ENCODE assay signal across 36 cellular contexts in the genomic region with DNA sequence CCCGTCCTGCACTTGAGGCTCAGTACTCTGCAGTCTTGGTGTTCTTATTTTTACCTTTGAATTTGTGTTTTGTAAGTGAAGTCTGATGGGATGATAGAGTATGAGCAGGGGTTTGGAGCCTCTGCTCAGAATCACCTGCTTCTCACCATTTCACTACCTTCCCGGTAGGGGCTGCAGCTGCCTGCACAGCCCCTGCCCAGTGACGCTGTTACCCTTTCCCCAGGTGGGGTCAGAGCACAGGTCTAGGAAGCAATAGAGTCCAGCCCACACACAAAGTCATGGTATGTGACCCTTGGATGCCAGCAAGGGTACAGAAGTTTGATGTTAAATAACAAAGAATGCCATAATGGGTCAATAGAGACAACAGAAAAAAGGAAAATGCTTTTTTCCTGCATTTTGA.
"Had no signal": no experiment of that assay in that cellular context is flagged by ENCODE, and none has a peak within 500 bp of the region (broad histone marks: within the 10 kb centered on the region; RNA-seq: fewer than 3 reads in every experiment).

No MANE protein-coding gene starts in this region.

- H3K27ac Mint-ChIP-seq: activated CD4-positive, alpha-beta memory T cell treated with anti-CD3 and anti-CD28 coated beads, Interleukin-2, amount 10 ng/mL, durations not matched to agents 7 days and 5 days; activated CD4-positive, alpha-beta T cell treated with anti-CD3 and anti-CD28 coated beads for 36 hours; activated CD4-positive, alpha-beta T cell treated with anti-CD3 and anti-CD28 coated beads, Interleukin-2, amount 10 ng/mL, durations not matched to agents 7 days and 5 days; activated CD8-positive, alpha-beta memory T cell treated with anti-CD3 and anti-CD28 coated beads, Interleukin-2, amount 10 ng/mL, durations not matched to agents 7 days and 5 days; activated CD8-positive, alpha-beta T cell treated with anti-CD3 and anti-CD28 coated beads, Interleukin-2, amount 10 ng/mL, durations not matched to agents 7 days and 5 days; activated naive CD4-positive, alpha-beta T cell treated with anti-CD3 and anti-CD28 coated beads, Interleukin-2, amount 10 ng/mL, durations not matched to agents 7 days and 5 days; activated naive CD4-positive, alpha-beta T cell treated with anti-CD3 and anti-CD28 coated beads, Interleukin-2, amount 50 U/mL, for 24 hours; activated naive CD8-positive, alpha-beta T cell; activated naive CD8-positive, alpha-beta T cell treated with anti-CD3 and anti-CD28 coated beads, Interleukin-2, amount 10 ng/mL, durations not matched to agents 7 days and 5 days; activated naive CD8-positive, alpha-beta T cell treated with anti-CD3 and anti-CD28 coated beads, Interleukin-2, amount 50 U/mL, for 24 hours; activated T-cell treated with anti-CD3 and anti-CD28 coated beads, Interleukin-2, amount 50 U/mL, for 24 hours; activated T-helper 2 cell treated with anti-CD3 and anti-CD28 coated beads, Interferon-gamma antibody, Interleukin-2, Interleukin-4, amounts not matched to agents 10 μg/mL and 5 μg/mL and 100 μg/mL, durations not matched to agents 14 hours and 24 hours and 36 hours; brain; T-helper 1 cell treated with Interleukin-12 subunit alpha and Interleukin-12 subunit beta and Interleukin-4 antibody, amounts not matched to agents 30 μg/mL and 1 μg/mL, for 36 hours; T-helper 2 cell treated with Interferon-gamma antibody and Interleukin-4, amounts not matched to agents 5 μg/mL and 100 μg/mL, for 36 hours had no signal

- H3K27ac ChIP-seq: ascending aorta, cardiac muscle cell, VCaP had no signal

- H3K4me3 ChIP-seq: ascending aorta, cardiac muscle cell had no signal

- H3K27me3 Mint-ChIP-seq: activated CD4-positive, alpha-beta memory T cell treated with anti-CD3 and anti-CD28 coated beads, Interleukin-2, amount 10 ng/mL, durations not matched to agents 7 days and 5 days; activated CD8-positive, alpha-beta memory T cell treated with anti-CD3 and anti-CD28 coated beads, Interleukin-2, amount 10 ng/mL, durations not matched to agents 7 days and 5 days; activated naive CD8-positive, alpha-beta T cell treated with anti-CD3 and anti-CD28 coated beads, Interleukin-2, amount 10 ng/mL, durations not matched to agents 7 days and 5 days; brain had no signal

- H3K36me3 Mint-ChIP-seq: activated CD8-positive, alpha-beta memory T cell treated with anti-CD3 and anti-CD28 coated beads, Interleukin-2, amount 10 ng/mL, durations not matched to agents 7 days and 5 days; activated naive CD4-positive, alpha-beta T cell treated with anti-CD3 and anti-CD28 coated beads, Interleukin-2, amount 10 ng/mL, durations not matched to agents 7 days and 5 days; activated naive CD4-positive, alpha-beta T cell treated with anti-CD3 and anti-CD28 coated beads, Interleukin-2, amount 50 U/mL, for 24 hours; activated naive CD8-positive, alpha-beta T cell; activated naive CD8-positive, alpha-beta T cell treated with anti-CD3 and anti-CD28 coated beads, Interleukin-2, amount 10 ng/mL, durations not matched to agents 7 days and 5 days; brain had no signal

- H3K27me3 ChIP-seq: ascending aorta had no signal

- ATAC-seq: activated CD4-positive, alpha-beta T cell treated with anti-CD3 and anti-CD28 coated beads for 36 hours; activated CD4-positive, CD25-positive, alpha-beta regulatory T cell treated with anti-CD3 and anti-CD28 coated beads, Interleukin-2, amount 50 U/mL, for 24 hours; activated CD8-positive, alpha-beta memory T cell treated with anti-CD3 and anti-CD28 coated beads, Interleukin-2, amount 10 ng/mL, durations not matched to agents 7 days and 5 days; activated CD8-positive, alpha-beta T cell treated with anti-CD3 and anti-CD28 coated beads, Interleukin-2, amount 10 ng/mL, durations not matched to agents 7 days and 5 days; activated naive CD8-positive, alpha-beta T cell treated with anti-CD3 and anti-CD28 coated beads, Interleukin-2, amount 50 U/mL, for 24 hours had no signal

- H3K36me3 ChIP-seq: ascending aorta, cardiac muscle cell had no signal

- H3K9me3 ChIP-seq: ascending aorta had no signal

- H3K4me1 Mint-ChIP-seq: activated CD4-positive, alpha-beta memory T cell treated with anti-CD3 and anti-CD28 coated beads, Interleukin-2, amount 10 ng/mL, durations not matched to agents 7 days and 5 days; activated CD4-positive, alpha-beta T cell treated with anti-CD3 and anti-CD28 coated beads, Interleukin-2, amount 10 ng/mL, durations not matched to agents 7 days and 5 days; activated CD8-positive, alpha-beta memory T cell treated with anti-CD3 and anti-CD28 coated beads, Interleukin-2, amount 10 ng/mL, durations not matched to agents 7 days and 5 days; activated naive CD4-positive, alpha-beta T cell treated with anti-CD3 and anti-CD28 coated beads, Interleukin-2, amount 10 ng/mL, durations not matched to agents 7 days and 5 days; activated naive CD4-positive, alpha-beta T cell treated with anti-CD3 and anti-CD28 coated beads, Interleukin-2, amount 50 U/mL, for 24 hours; activated naive CD8-positive, alpha-beta T cell treated with anti-CD3 and anti-CD28 coated beads, Interleukin-2, amount 10 ng/mL, durations not matched to agents 7 days and 5 days; activated naive CD8-positive, alpha-beta T cell treated with anti-CD3 and anti-CD28 coated beads, Interleukin-2, amount 50 U/mL, for 24 hours; brain; central memory CD8-positive, alpha-beta T cell had no signal

- DNase-seq: activated CD4-positive, alpha-beta memory T cell treated with anti-CD3 and anti-CD28 coated beads, Interleukin-2, amount 10 ng/mL, durations not matched to agents 7 days and 5 days; activated CD4-positive, alpha-beta T cell treated with anti-CD3 and anti-CD28 coated beads for 1 hour; activated CD4-positive, alpha-beta T cell treated with anti-CD3 and anti-CD28 coated beads for 36 hours; activated CD4-positive, alpha-beta T cell treated with anti-CD3 and anti-CD28 coated beads for 48 hours; activated CD4-positive, alpha-beta T cell treated with anti-CD3 and anti-CD28 coated beads, Interleukin-2, amount 10 ng/mL, durations not matched to agents 7 days and 5 days; activated CD4-positive, alpha-beta T cell treated with anti-CD3 and anti-CD28 coated beads, Interleukin-2, amount 50 U/mL, for 48 hours; activated CD4-positive, CD25-positive, alpha-beta regulatory T cell; activated CD8-positive, alpha-beta memory T cell treated with anti-CD3 and anti-CD28 coated beads for 24 hours; activated CD8-positive, alpha-beta memory T cell treated with anti-CD3 and anti-CD28 coated beads, Interleukin-2, amount 10 ng/mL, durations not matched to agents 7 days and 5 days; activated CD8-positive, alpha-beta memory T cell treated with anti-CD3 and anti-CD28 coated beads, Interleukin-2, amount 50 U/mL, for 48 hours; activated CD8-positive, alpha-beta T cell treated with anti-CD3 and anti-CD28 coated beads, Interleukin-2, amount 10 ng/mL, durations not matched to agents 7 days and 5 days; activated effector memory CD4-positive, alpha-beta T cell treated with Interleukin-2 at 50 U/mL for 16 hours; activated gamma-delta T cell; activated naive CD4-positive, alpha-beta T cell treated with anti-CD3 and anti-CD28 coated beads, Interleukin-2, amount 10 ng/mL, durations not matched to agents 7 days and 5 days; activated naive CD4-positive, alpha-beta T cell treated with Interleukin-2 at 50 U/mL for 16 hours; activated naive CD8-positive, alpha-beta T cell treated with anti-CD3 and anti-CD28 coated beads, Interleukin-2, amount 10 ng/mL, durations not matched to agents 7 days and 5 days; activated naive CD8-positive, alpha-beta T cell treated with anti-CD3 and anti-CD28 coated beads, Interleukin-2, amount 50 U/mL, for 24 hours; activated T-cell treated with anti-CD3 and anti-CD28 coated beads, Interleukin-2, amount 50 U/mL, for 24 hours; activated T-cell treated with anti-CD3 and anti-CD28 coated beads, Interleukin-2, amount 50 U/mL, for 48 hours; amygdala; anterior cingulate cortex; cerebellar nuclear complex; T-helper 1 cell; T-helper 2 cell; T-helper 9 cell had no signal

- H3K9me3 Mint-ChIP-seq: activated CD4-positive, alpha-beta memory T cell treated with anti-CD3 and anti-CD28 coated beads, Interleukin-2, amount 10 ng/mL, durations not matched to agents 7 days and 5 days; activated CD4-positive, alpha-beta T cell treated with anti-CD3 and anti-CD28 coated beads, Interleukin-2, amount 10 ng/mL, durations not matched to agents 7 days and 5 days; activated naive CD4-positive, alpha-beta T cell treated with anti-CD3 and anti-CD28 coated beads, Interleukin-2, amount 50 U/mL, for 24 hours; activated naive CD8-positive, alpha-beta T cell treated with anti-CD3 and anti-CD28 coated beads, Interleukin-2, amount 10 ng/mL, durations not matched to agents 7 days and 5 days; activated T-cell treated with anti-CD3 and anti-CD28 coated beads, Interleukin-2, amount 50 U/mL, for 24 hours; activated T-helper 2 cell treated with anti-CD3 and anti-CD28 coated beads, Interferon-gamma antibody, Interleukin-2, Interleukin-4, amounts not matched to agents 10 μg/mL and 5 μg/mL and 100 μg/mL, durations not matched to agents 14 hours and 24 hours and 36 hours; central memory CD8-positive, alpha-beta T cell; T-helper 1 cell treated with Interleukin-12 subunit alpha and Interleukin-12 subunit beta and Interleukin-4 antibody, amounts not matched to agents 30 μg/mL and 1 μg/mL, for 36 hours; T-helper 2 cell treated with Interferon-gamma antibody and Interleukin-4, amounts not matched to agents 5 μg/mL and 100 μg/mL, for 36 hours had no signal

- H3K4me3 Mint-ChIP-seq: activated CD4-positive, alpha-beta memory T cell treated with anti-CD3 and anti-CD28 coated beads, Interleukin-2, amount 10 ng/mL, durations not matched to agents 7 days and 5 days; activated CD4-positive, alpha-beta T cell treated with anti-CD3 and anti-CD28 coated beads for 36 hours; activated CD4-positive, alpha-beta T cell treated with anti-CD3 and anti-CD28 coated beads, Interleukin-2, amount 10 ng/mL, durations not matched to agents 7 days and 5 days; activated CD8-positive, alpha-beta memory T cell treated with anti-CD3 and anti-CD28 coated beads, Interleukin-2, amount 10 ng/mL, durations not matched to agents 7 days and 5 days; activated CD8-positive, alpha-beta T cell treated with anti-CD3 and anti-CD28 coated beads, Interleukin-2, amount 10 ng/mL, durations not matched to agents 7 days and 5 days; activated naive CD4-positive, alpha-beta T cell treated with anti-CD3 and anti-CD28 coated beads, Interleukin-2, amount 10 ng/mL, durations not matched to agents 7 days and 5 days; activated naive CD4-positive, alpha-beta T cell treated with anti-CD3 and anti-CD28 coated beads, Interleukin-2, amount 50 U/mL, for 24 hours; activated naive CD8-positive, alpha-beta T cell; activated naive CD8-positive, alpha-beta T cell treated with anti-CD3 and anti-CD28 coated beads, Interleukin-2, amount 10 ng/mL, durations not matched to agents 7 days and 5 days; activated naive CD8-positive, alpha-beta T cell treated with anti-CD3 and anti-CD28 coated beads, Interleukin-2, amount 50 U/mL, for 24 hours; activated T-cell treated with anti-CD3 and anti-CD28 coated beads, Interleukin-2, amount 50 U/mL, for 24 hours; brain; central memory CD8-positive, alpha-beta T cell; T-helper 1 cell treated with Interleukin-12 subunit alpha and Interleukin-12 subunit beta and Interleukin-4 antibody, amounts not matched to agents 30 μg/mL and 1 μg/mL, for 36 hours; T-helper 2 cell treated with Interferon-gamma antibody and Interleukin-4, amounts not matched to agents 5 μg/mL and 100 μg/mL, for 36 hours had no signal

- H3K4me1 ChIP-seq: ascending aorta had no signal
